ENCODE assay signal across 8 cellular contexts in the genomic region with DNA sequence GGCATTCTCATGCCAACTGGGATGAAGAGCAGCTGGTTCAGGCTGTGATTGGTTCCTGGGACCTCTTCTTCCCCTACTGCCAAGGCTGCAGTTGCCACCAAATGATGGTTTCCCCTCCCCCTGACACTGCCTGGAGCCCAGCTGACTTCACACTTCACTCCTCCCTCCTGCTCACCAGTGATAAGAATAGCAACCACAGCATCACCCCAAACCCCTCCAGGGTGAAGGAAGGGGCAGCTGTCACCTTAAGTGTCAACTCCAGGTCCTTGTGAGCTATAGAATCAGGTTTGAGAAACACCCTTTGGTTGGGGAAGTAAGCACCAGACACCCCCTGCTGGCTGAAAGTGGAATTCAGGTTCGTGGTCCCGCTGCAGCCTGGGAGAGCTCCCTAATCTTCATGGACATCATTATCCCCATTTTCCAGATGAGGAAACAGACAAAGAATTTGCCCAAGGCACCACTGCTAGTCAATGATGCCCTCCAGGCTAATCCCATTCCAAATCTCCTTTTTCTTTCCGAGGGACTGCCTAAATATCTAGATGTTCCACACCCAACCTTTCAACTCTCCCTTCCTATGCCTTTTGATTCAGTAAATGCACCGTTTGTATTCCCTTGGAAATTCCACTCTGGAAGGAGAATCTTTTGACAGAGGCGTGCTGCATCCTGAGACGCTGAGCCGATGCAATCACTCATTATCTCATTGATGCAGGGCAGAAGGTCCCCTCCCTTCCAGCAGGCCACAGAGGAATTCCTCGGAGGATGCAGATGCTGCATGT. TPM values are rescaled to one million over a fixed set of nuclear protein-coding genes. Genes with fewer than 3 reads are reported as not detected.
A peak's percentile ranks its signal among the peaks of the same experiment; 100 is the strongest.
DNase-seq lines count a peak whose midpoint lies in the region; ATAC-seq, FAIRE-seq and TF ChIP-seq lines count a peak whose summit lies in the region.

No MANE protein-coding gene starts in this region.

- 27% methylated on average over 8 of the region's 8 CpGs for WGBS in aorta, 2 donors

- no peak overlapping the region for H3K9ac ChIP-seq in DND-41 (ENCODE audit: low read depth, low read length)
- H3K9ac ChIP-seq in kidney (ENCODE audit: low read length in 2 of 2): no peak overlapping the region

- H3K36me3 ChIP-seq in DND-41 (ENCODE audit: insufficient read depth, low read length) (no peaks in the 10 kb centered on the region), brain microvascular endothelial cell (replicated peaks) (no peaks in the 10 kb centered on the region), kidney (ENCODE audit: control insufficient read depth in 1 of 2, insufficient read depth in 2 of 2, low read length in 2 of 2) (no peaks in the 10 kb centered on the region), aorta (ENCODE audit: control insufficient read depth in 1 of 2, insufficient read depth in 2 of 2, low read length in 1 of 2) (no peaks in the 10 kb centered on the region)

- peak; percentile 71; the same call in 2 of the 3 replicates for ATAC-seq in DND-41 (ENCODE audit: insufficient read depth, low read depth)
- no peak for ATAC-seq in aorta (ENCODE audit: low FRiP score)
- no peak for ATAC-seq in HG03342 (IDR thresholded peaks at IDR 0.05; ENCODE audit: unreplicated experiment)

- H3K9me3 ChIP-seq in DND-41 (ENCODE audit: insufficient read depth, low read length, severe bottlenecking): no peaks in the 10 kb centered on the region
- no peaks in the 10 kb centered on the region for H3K9me3 ChIP-seq in kidney (ENCODE audit: control insufficient read depth in 1 of 2, low read length in 2 of 2)
- no peaks in the 10 kb centered on the region for H3K9me3 ChIP-seq in aorta (ENCODE audit: control insufficient read depth, low read length)

- in situ Hi-C loops in brain microvascular endothelial cell (cut with HindIII; ENCODE audit: low pct_ligation_motif_present, low sequenced_read_pairs): no loop called here

- DNase-seq in DND-41: peak; percentile 57
- peak; percentile 25 for DNase-seq in Jurkat, Clone E6-1 (ENCODE audit: low read depth, low spot score)
- peak in 4 of 5 donors; percentile 13 to 31 (median 26) for DNase-seq in T-helper 1 cell
- peak; percentile 35 for DNase-seq in brain microvascular endothelial cell
- no peak for DNase-seq in kidney
- DNase-seq in stimulated activated CD4-positive, alpha-beta T cell treated with anti-CD3 and anti-CD28 coated beads, Interleukin-4, amount 100 ng/mL, for 24 hours: peak; percentile 58
- no peak for DNase-seq in aorta

- FAIRE-seq in kidney (lab: Jason Lieb, UNC): no peak

- H3K27me3 ChIP-seq in DND-41 (ENCODE audit: insufficient read depth, low read length, poor library complexity) (no peaks in the 10 kb centered on the region), brain microvascular endothelial cell (replicated peaks) (no peaks in the 10 kb centered on the region), aorta (ENCODE audit: control insufficient read depth in 1 of 2, insufficient read depth in 2 of 2, low read length in 1 of 2) (no peaks in the 10 kb centered on the region)

- intact Hi-C loops in kidney (cut with DNase I): loop anchor here (10.0 kb wide), 1 partner anchor 529 kb away; no protein-coding TSS in a partner anchor
- intact Hi-C loops in aorta (cut with DNase I): loop anchor here in 1 of 2 donors (10.0 kb wide), 1 partner anchor 529 kb away; no protein-coding TSS in a partner anchor

- no peaks in the 10 kb centered on the region for H3K4me1 ChIP-seq in DND-41 (ENCODE audit: insufficient read depth, low read length)
- H3K4me1 ChIP-seq in kidney (ENCODE audit: control insufficient read depth in 1 of 2, insufficient read depth in 1 of 2, low read depth in 1 of 2, low read length in 2 of 2): no peaks in the 10 kb centered on the region
- no peaks in the 10 kb centered on the region for H3K4me1 ChIP-seq in aorta (ENCODE audit: control insufficient read depth in 1 of 2, insufficient read depth in 2 of 2, low read length in 2 of 2)

- TF ChIP-seq CTCF in DND-41 (IDR thresholded peaks at IDR 0.05; ENCODE audit: borderline replicate concordance, extremely low read depth, low read length, poor library complexity, severe bottlenecking): peak; percentile 83
- peak; percentile 67 for TF ChIP-seq CTCF in brain microvascular endothelial cell (IDR thresholded peaks at IDR 0.05; ENCODE audit: low read depth, low read length, missing control alignments)
- peak; percentile 67 for TF ChIP-seq CTCF in kidney (IDR thresholded peaks at IDR 0.05; ENCODE audit: borderline replicate concordance, extremely low read depth, insufficient read depth)

- H3K27ac ChIP-seq in DND-41 (ENCODE audit: low read length) (no peak overlapping the region), brain microvascular endothelial cell (no peak overlapping the region), kidney (ENCODE audit: low read depth in 2 of 2, low read length in 2 of 2) (no peak overlapping the region), aorta (ENCODE audit: low read depth in 1 of 2, low read length in 2 of 2) (no peak overlapping the region)

- no peak overlapping the region for H3K4me3 ChIP-seq in DND-41 (ENCODE audit: low read depth in 1 of 2, low read length in 2 of 2)
- H3K4me3 ChIP-seq in Jurkat, Clone E6-1 (ENCODE audit: low read length): no peak overlapping the region
- H3K4me3 ChIP-seq in brain microvascular endothelial cell (ENCODE audit: low read depth, low read length): no peak overlapping the region
- H3K4me3 ChIP-seq in kidney (ENCODE audit: low read length in 2 of 2): no peak overlapping the region
- H3K4me3 ChIP-seq in aorta (ENCODE audit: low read length in 2 of 2): no peak overlapping the region

- no peak overlapping the region for H3K4me2 ChIP-seq in DND-41 (ENCODE audit: insufficient read depth, low read length)

- H4K20me1 ChIP-seq in DND-41 (ENCODE audit: insufficient read depth, low read length): no peaks in the 10 kb centered on the region

- H3K79me2 ChIP-seq in DND-41 (ENCODE audit: insufficient read depth, low read length): no peaks in the 10 kb centered on the region

- H2AFZ ChIP-seq in DND-41 (ENCODE audit: low read depth, low read length): no peak overlapping the region; the same call in 1 of the 2 replicates

RNA-seq across cellular contexts. Expression of a gene that starts 50.5 kb away (rescaled TPM):
- 41.5 TPM for polyA plus RNA-seq in Jurkat, Clone E6-1 (2012; ENCODE audit: insufficient read depth, insufficient read length)
- total RNA-seq in kidney: 37.9 TPM
- 148 TPM for polyA plus RNA-seq in kidney (ENCODE audit: insufficient read depth, low read depth, low replicate concordance)
- 10 to 100 TPM; 14.1 to 19.6 TPM for total RNA-seq in aorta
- 10 to 100 TPM; 22.6 to 33.3 TPM for polyA plus RNA-seq in aorta

Comparison
In these comparisons a context has a peak if more than half of its experiments do, and no peak if none do; other contexts are left out.
1. DNase-seq: peak in DND-41 (single experiment), Jurkat, Clone E6-1 (single experiment), T-helper 1 cell (4 of 5), brain microvascular endothelial cell (single experiment) and stimulated activated CD4-positive, alpha-beta T cell treated with anti-CD3 and anti-CD28 coated beads, Interleukin-4, amount 100 ng/mL, for 24 hours (single experiment); none in kidney (single experiment) and aorta (0 of 2).
2. Peak in every context shown above with its lines, with median percentiles within 50 percentile points of each other: CTCF ChIP-seq.